In genomic region chr11:112279901-112280267, GRCh38 we compare ENCODE assay signal across 8 cellular contexts. TPM values are rescaled to one million over a fixed set of nuclear protein-coding genes. Genes with fewer than 3 reads are reported as not detected.
DNase-seq lines count a peak whose midpoint lies in the region; ATAC-seq and FAIRE-seq lines count a peak whose summit lies in the region.

No MANE protein-coding gene starts in this region.

- H3K4me3 Mint-ChIP-seq in naive B cell, result peak overlapping the region; percentile 92 to 98 (median 96)
- H3K4me3 Mint-ChIP-seq in stimulated activated memory B cell treated with anti-CD40 and anti-IgM and Interleukin-4, amounts not matched to agents 10 μg/mL and 1 μg/mL and 100 μg/mL, for 72 hours, result peak overlapping the region; percentile 93

- ATAC-seq in HG03175 (IDR thresholded peaks at IDR 0.05; ENCODE audit: unreplicated experiment) (peak; percentile 61), esophagus mucosa (peak; percentile 68), naive B cell (ENCODE audit: low read depth in 2 of 2) (peak; percentile 72 to 75)
- ATAC-seq in stimulated activated memory B cell treated with anti-CD40 and anti-IgM and Interleukin-4, amounts not matched to agents 10 μg/mL and 1 μg/mL and 100 μg/mL, for 72 hours, result peak; percentile 79

- peak; percentile 56 for FAIRE-seq in GM18507 (lab: Jason Lieb, UNC)

- peak overlapping the region in 4 of 6 donors; percentile 32 to 84 (median 68) for H3K27ac Mint-ChIP-seq in naive B cell
- peak overlapping the region; percentile 83 for H3K27ac Mint-ChIP-seq in stimulated activated memory B cell treated with anti-CD40 and anti-IgM and Interleukin-4, amounts not matched to agents 10 μg/mL and 1 μg/mL and 100 μg/mL, for 72 hours

- in situ Hi-C loops in ACHN (cut with HindIII; ENCODE audit: low pct_ligation_motif_present, low pct_unique_long_range_greater_than_20kb, low sequenced_read_pairs), result no loop called here

- peaks cover 13 to 19% (median 14%) of the 10 kb centered on the region in 3 donors for H3K4me1 Mint-ChIP-seq in naive B cell
- H3K4me1 Mint-ChIP-seq in stimulated activated memory B cell treated with anti-CD40 and anti-IgM and Interleukin-4, amounts not matched to agents 10 μg/mL and 1 μg/mL and 100 μg/mL, for 72 hours, result peaks cover 21% of the 10 kb centered on the region

- DNase-seq in ACHN, result peak; percentile 53
- peak; percentile 45 for DNase-seq in GM18507 (ENCODE audit: extremely low spot score, insufficient read length, low read depth)
- DNase-seq in NCI-H82 treated with DMSO at 0.1 percent for 48 hours (lab: John Stamatoyannopoulos, UW; ENCODE audit: unreplicated experiment), result peak; percentile 11
- DNase-seq in activated T-cell treated with anti-CD3 and anti-CD28 coated beads for 1 hour (ENCODE audit: low read depth), result peak; percentile 77
- peak; percentile 73 for DNase-seq in naive B cell

- H3K27me3 Mint-ChIP-seq in naive B cell, result no peaks in the 10 kb centered on the region
- H3K27me3 Mint-ChIP-seq in stimulated activated memory B cell treated with anti-CD40 and anti-IgM and Interleukin-4, amounts not matched to agents 10 μg/mL and 1 μg/mL and 100 μg/mL, for 72 hours, result no peaks in the 10 kb centered on the region

- no peaks in the 10 kb centered on the region for H3K36me3 Mint-ChIP-seq in naive B cell
- no peaks in the 10 kb centered on the region for H3K36me3 Mint-ChIP-seq in stimulated activated memory B cell treated with anti-CD40 and anti-IgM and Interleukin-4, amounts not matched to agents 10 μg/mL and 1 μg/mL and 100 μg/mL, for 72 hours

- H3K9me3 Mint-ChIP-seq in naive B cell, result no peaks in the 10 kb centered on the region
- H3K9me3 Mint-ChIP-seq in stimulated activated memory B cell treated with anti-CD40 and anti-IgM and Interleukin-4, amounts not matched to agents 10 μg/mL and 1 μg/mL and 100 μg/mL, for 72 hours, result no peaks in the 10 kb centered on the region

RNA-seq across cellular contexts. Expression of gene PLET1, which starts 19.2 kb away (rescaled TPM):
- not detected for total RNA-seq in esophagus mucosa
- polyA plus RNA-seq in naive B cell (ENCODE audit: low read depth in 6 of 6), result under 1 TPM in 1 of 6 donors, not detected in 5; 0.98 TPM

RNA-seq across cellular contexts. Expression of gene PTS, which starts 53.7 kb away (rescaled TPM):
- 32.5 TPM for total RNA-seq in esophagus mucosa
- polyA plus RNA-seq in naive B cell (ENCODE audit: low read depth in 6 of 6), result 10 to 100 TPM; 15.6 to 26.5 (median 22.7) TPM

Comparison
In these comparisons a context has a peak if more than half of its experiments do, and no peak if none do; other contexts are left out.
1. Peak in every context shown above with its lines: DNase-seq and ATAC-seq.
2. DNase-seq: peak in every context shown above with its lines; median percentile 77 in activated T-cell treated with anti-CD3 and anti-CD28 coated beads for 1 hour; 73 in naive B cell; 53 in ACHN; 45 in GM18507; 11 in NCI-H82 treated with DMSO at 0.1 percent for 48 hours.